8 cellular contexts compared by ENCODE assay signal in the genomic region with DNA sequence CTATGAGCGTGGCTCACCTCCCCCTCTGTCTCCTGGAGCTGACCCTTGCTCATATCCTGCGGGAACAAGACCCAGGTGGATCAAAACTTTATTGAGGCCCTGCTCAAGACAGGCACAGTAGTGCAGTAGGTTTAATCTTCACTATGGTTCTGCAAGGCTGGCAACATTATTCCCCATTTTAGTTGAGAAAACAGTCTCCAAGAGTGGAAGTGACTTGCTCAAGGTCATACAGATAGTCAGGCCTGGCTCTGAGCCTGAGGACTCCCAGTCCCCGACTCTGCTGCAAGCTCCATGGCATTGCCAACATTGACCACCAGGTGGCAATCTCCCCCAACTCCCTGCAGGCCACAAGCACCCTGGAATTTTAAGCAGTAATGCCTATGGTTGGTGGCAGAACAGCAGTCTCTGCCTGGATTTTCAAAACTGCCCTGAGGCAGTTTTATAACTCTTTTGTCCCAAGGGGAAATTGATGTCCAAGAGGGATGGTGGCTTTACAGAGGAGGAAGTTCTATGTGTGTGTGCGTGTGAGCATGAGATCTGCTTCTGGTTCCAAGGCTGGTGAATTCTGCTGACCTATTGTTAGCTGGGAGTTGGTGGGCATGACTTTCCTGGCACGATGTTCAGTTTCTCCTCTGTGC. TPM values are rescaled to one million over a fixed set of nuclear protein-coding genes. Genes with fewer than 3 reads are reported as not detected.
DNase-seq lines count a peak whose midpoint lies in the region; ATAC-seq and TF ChIP-seq lines count a peak whose summit lies in the region.

No MANE protein-coding gene starts in this region.

- no peak overlapping the region for H3K27ac ChIP-seq in upper lobe of left lung

- no peaks in the 10 kb centered on the region for H3K4me1 ChIP-seq in upper lobe of left lung

- in situ Hi-C loops in Caki2 (cut with HindIII; ENCODE audit: low pct_unique_long_range_greater_than_20kb, low sequenced_read_pairs) = no loop called here

- no peak overlapping the region for H3K4me3 ChIP-seq in upper lobe of left lung

- WGBS in upper lobe of left lung, 2 donors = 59 to 80% methylated on average over 3 to 5 of the region's 5 CpGs

- no peak for TF ChIP-seq EP300 in upper lobe of left lung (IDR thresholded peaks at IDR 0.05)

- intact Hi-C loops in head of caudate nucleus (cut with DNase I) = loop anchor here (5.0 to 10.0 kb wide), 2 partner anchors 88 to 224 kb away; no protein-coding TSS in a partner anchor
- intact Hi-C loops in posterior cingulate gyrus (cut with DNase I) = loop anchor here (1.0 to 5.0 kb wide), 4 partner anchors 9 to 225 kb away; no protein-coding TSS in a partner anchor

- peak; percentile 86 to 97 (median 89) for TF ChIP-seq CTCF in upper lobe of left lung (IDR thresholded peaks at IDR 0.05)

- no peaks in the 10 kb centered on the region for H3K36me3 ChIP-seq in upper lobe of left lung

- TF ChIP-seq POLR2A in upper lobe of left lung (IDR thresholded peaks at IDR 0.05) = no peak

- H3K9me3 ChIP-seq in upper lobe of left lung = no peaks in the 10 kb centered on the region

- DNase-seq in Caki2 (ENCODE audit: low read depth) (peak; percentile 55), MV-4-11 (lab: John Stamatoyannopoulos, UW) (peak; percentile 33), head of caudate nucleus (peak; percentile 42 to 94 (median 86)), posterior cingulate gyrus (peak; percentile 72 to 98 (median 88)), upper lobe of left lung (peak in 1 of 2 donors; percentile 74)
- DNase-seq in activated naive CD4-positive, alpha-beta T cell treated with anti-CD3 and anti-CD28 coated beads, Interleukin-2, amount 50 U/mL, for 16 hours = peak; percentile 73

- no peaks in the 10 kb centered on the region for H3K27me3 ChIP-seq in upper lobe of left lung

- peak; percentile 72 for ATAC-seq in GM21619 (IDR thresholded peaks at IDR 0.05; ENCODE audit: unreplicated experiment)
- ATAC-seq in SK-N-SH treated with all-trans-retinoic acid at 6 μM for 48 hours = peak; percentile 100
- ATAC-seq in upper lobe of left lung (ENCODE audit: low FRiP score in 2 of 2) = peak; percentile 90

TF ChIP-seq in SK-N-SH treated with all-trans-retinoic acid at 6 μM for 48 hours, 23 proteins besides CTCF, POLR2A, EP300 and RAD21:
- no peak for TF ChIP-seq RARB (CRISPR knock-in tag; IDR thresholded peaks at IDR 0.05)
- TF ChIP-seq, protein P1, sequence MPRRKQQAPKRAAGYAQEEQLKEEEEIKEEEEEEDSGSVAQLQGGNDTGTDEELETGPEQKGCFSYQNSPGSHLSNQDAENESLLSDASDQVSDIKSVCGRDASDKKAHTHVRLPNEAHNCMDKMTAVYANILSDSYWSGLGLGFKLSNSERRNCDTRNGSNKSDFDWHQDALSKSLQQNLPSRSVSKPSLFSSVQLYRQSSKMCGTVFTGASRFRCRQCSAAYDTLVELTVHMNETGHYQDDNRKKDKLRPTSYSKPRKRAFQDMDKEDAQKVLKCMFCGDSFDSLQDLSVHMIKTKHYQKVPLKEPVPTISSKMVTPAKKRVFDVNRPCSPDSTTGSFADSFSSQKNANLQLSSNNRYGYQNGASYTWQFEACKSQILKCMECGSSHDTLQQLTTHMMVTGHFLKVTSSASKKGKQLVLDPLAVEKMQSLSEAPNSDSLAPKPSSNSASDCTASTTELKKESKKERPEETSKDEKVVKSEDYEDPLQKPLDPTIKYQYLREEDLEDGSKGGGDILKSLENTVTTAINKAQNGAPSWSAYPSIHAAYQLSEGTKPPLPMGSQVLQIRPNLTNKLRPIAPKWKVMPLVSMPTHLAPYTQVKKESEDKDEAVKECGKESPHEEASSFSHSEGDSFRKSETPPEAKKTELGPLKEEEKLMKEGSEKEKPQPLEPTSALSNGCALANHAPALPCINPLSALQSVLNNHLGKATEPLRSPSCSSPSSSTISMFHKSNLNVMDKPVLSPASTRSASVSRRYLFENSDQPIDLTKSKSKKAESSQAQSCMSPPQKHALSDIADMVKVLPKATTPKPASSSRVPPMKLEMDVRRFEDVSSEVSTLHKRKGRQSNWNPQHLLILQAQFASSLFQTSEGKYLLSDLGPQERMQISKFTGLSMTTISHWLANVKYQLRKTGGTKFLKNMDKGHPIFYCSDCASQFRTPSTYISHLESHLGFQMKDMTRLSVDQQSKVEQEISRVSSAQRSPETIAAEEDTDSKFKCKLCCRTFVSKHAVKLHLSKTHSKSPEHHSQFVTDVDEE (CRISPR knock-in tag; IDR thresholded peaks at IDR 0.05) = no peak
- no peak for TF ChIP-seq TOX (CRISPR knock-in tag; IDR thresholded peaks at IDR 0.05; ENCODE audit: borderline replicate concordance)
- TF ChIP-seq ISL1 (CRISPR knock-in tag; IDR thresholded peaks at IDR 0.05) = no peak
- TF ChIP-seq ESRRG (CRISPR knock-in tag; IDR thresholded peaks at IDR 0.05) = no peak
- TF ChIP-seq ZNF70 (CRISPR knock-in tag; IDR thresholded peaks at IDR 0.05) = no peak
- no peak for TF ChIP-seq ZFP3 (CRISPR knock-in tag; IDR thresholded peaks at IDR 0.05)
- TF ChIP-seq, protein P2, sequence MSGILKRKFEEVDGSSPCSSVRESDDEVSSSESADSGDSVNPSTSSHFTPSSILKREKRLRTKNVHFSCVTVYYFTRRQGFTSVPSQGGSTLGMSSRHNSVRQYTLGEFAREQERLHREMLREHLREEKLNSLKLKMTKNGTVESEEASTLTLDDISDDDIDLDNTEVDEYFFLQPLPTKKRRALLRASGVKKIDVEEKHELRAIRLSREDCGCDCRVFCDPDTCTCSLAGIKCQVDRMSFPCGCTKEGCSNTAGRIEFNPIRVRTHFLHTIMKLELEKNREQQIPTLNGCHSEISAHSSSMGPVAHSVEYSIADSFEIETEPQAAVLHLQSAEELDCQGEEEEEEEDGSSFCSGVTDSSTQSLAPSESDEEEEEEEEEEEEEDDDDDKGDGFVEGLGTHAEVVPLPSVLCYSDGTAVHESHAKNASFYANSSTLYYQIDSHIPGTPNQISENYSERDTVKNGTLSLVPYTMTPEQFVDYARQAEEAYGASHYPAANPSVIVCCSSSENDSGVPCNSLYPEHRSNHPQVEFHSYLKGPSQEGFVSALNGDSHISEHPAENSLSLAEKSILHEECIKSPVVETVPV (CRISPR knock-in tag; IDR thresholded peaks at IDR 0.05) = no peak
- no peak for TF ChIP-seq OSR1 (CRISPR knock-in tag; IDR thresholded peaks at IDR 0.05)
- TF ChIP-seq CSDC2 (CRISPR knock-in tag; IDR thresholded peaks at IDR 0.05) = no peak
- no peak for TF ChIP-seq ZNF8 (CRISPR knock-in tag; IDR thresholded peaks at IDR 0.05)
- TF ChIP-seq, protein P3, sequence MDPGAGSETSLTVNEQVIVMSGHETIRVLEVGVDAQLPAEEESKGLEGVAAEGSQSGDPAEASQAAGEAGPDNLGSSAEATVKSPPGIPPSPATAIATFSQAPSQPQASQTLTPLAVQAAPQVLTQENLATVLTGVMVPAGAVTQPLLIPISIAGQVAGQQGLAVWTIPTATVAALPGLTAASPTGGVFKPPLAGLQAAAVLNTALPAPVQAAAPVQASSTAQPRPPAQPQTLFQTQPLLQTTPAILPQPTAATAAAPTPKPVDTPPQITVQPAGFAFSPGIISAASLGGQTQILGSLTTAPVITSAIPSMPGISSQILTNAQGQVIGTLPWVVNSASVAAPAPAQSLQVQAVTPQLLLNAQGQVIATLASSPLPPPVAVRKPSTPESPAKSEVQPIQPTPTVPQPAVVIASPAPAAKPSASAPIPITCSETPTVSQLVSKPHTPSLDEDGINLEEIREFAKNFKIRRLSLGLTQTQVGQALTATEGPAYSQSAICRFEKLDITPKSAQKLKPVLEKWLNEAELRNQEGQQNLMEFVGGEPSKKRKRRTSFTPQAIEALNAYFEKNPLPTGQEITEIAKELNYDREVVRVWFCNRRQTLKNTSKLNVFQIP (CRISPR knock-in tag; IDR thresholded peaks at IDR 0.05; ENCODE audit: borderline replicate concordance, low read depth) = no peak
- no peak for TF ChIP-seq ZNF565 (CRISPR knock-in tag; conservative IDR thresholded peaks at IDR 0.05; ENCODE audit: low read depth)
- TF ChIP-seq GLIS3 (CRISPR knock-in tag; IDR thresholded peaks at IDR 0.05) = no peak
- no peak for TF ChIP-seq PPARA (CRISPR knock-in tag; IDR thresholded peaks at IDR 0.05; ENCODE audit: borderline replicate concordance)
- no peak for TF ChIP-seq ARNTL (CRISPR knock-in tag; IDR thresholded peaks at IDR 0.05; ENCODE audit: borderline replicate concordance, low read depth)
- TF ChIP-seq, protein P4, sequence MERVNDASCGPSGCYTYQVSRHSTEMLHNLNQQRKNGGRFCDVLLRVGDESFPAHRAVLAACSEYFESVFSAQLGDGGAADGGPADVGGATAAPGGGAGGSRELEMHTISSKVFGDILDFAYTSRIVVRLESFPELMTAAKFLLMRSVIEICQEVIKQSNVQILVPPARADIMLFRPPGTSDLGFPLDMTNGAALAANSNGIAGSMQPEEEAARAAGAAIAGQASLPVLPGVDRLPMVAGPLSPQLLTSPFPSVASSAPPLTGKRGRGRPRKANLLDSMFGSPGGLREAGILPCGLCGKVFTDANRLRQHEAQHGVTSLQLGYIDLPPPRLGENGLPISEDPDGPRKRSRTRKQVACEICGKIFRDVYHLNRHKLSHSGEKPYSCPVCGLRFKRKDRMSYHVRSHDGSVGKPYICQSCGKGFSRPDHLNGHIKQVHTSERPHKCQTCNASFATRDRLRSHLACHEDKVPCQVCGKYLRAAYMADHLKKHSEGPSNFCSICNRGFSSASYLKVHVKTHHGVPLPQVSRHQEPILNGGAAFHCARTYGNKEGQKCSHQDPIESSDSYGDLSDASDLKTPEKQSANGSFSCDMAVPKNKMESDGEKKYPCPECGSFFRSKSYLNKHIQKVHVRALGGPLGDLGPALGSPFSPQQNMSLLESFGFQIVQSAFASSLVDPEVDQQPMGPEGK (CRISPR knock-in tag; IDR thresholded peaks at IDR 0.05; ENCODE audit: borderline replicate concordance) = no peak

RNA-seq across cellular contexts. Expression of a gene that starts 34.1 kb away (rescaled TPM):
- 1.4 and 2.4 TPM in 2 replicates for total RNA-seq in Caki2 (2014; rRNA removed; shearing (Covaris generic); ENCODE audit: low replicate concordance)
- total RNA-seq in upper lobe of left lung = 10 to 100 TPM in 3 of 6 donors, 1 to 10 TPM in 3; 6.2 to 36.7 (median 11.5) TPM
